10 cellular contexts compared by ENCODE assay signal in the genomic region with DNA sequence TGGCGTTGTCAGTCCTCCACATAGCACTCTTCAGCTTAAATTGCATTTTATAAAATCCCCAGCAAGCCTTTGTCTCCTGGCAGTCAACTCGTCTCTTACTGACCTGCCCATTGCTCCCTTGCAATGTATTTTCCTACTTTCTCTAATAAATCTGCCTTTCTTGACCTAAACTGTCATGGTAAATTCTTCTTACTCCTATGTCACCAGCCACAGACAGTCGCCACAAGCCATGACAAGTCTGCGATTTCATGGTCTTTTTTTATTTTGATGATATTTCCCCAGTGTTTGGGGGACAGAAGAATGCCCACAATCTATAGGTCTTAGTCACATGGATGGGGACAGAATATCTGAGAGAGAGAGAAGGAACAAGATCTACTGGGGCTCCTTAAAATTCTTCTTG. TPM values are rescaled to one million over a fixed set of nuclear protein-coding genes. Genes with fewer than 3 reads are reported as not detected.
A peak's percentile ranks its signal among the peaks of the same experiment; 100 is the strongest.
DNase-seq lines count a peak whose midpoint lies in the region; ATAC-seq, FAIRE-seq and TF ChIP-seq lines count a peak whose summit lies in the region.
"Had no signal": no experiment of that assay in that cellular context is flagged by ENCODE, and none has a peak within 500 bp of the region (broad histone marks: within the 10 kb centered on the region; RNA-seq: fewer than 3 reads in every experiment).

No MANE protein-coding gene starts in this region.

- FAIRE-seq in kidney (lab: Jason Lieb, UNC): no peak

- H3K9ac ChIP-seq in MM.1S (ENCODE audit: low read length): peak overlapping the region; percentile 66
- no peak overlapping the region for H3K9ac ChIP-seq in SK-N-SH
- no peak overlapping the region for H3K9ac ChIP-seq in kidney (ENCODE audit: low read length in 2 of 2)

- CTCF ChIA-PET in naive thymus-derived CD4-positive, alpha-beta T cell (lab: Charles Lee): interaction anchor here (0.6 to 1.1 kb wide), 3 partner anchors 27 to 102 kb away, joined by 3 read pairs; no protein-coding TSS in a partner anchor
- CTCF ChIA-PET in SK-N-SH (lab: Yijun Ruan, JAX): no interaction called here

- TF ChIP-seq EP300 in SK-N-SH (IDR thresholded peaks at IDR 0.05; ENCODE audit: borderline replicate concordance in 1 of 2, low read depth in 1 of 2, low read length in 1 of 2): no peak
- TF ChIP-seq EP300 in tibial nerve (IDR thresholded peaks at IDR 0.05): no peak

- peaks cover 4 to 44% (median 16%) of the 10 kb centered on the region in 5 donors for H3K36me3 Mint-ChIP-seq in naive thymus-derived CD4-positive, alpha-beta T cell

- H4K20me1 ChIP-seq in MM.1S (ENCODE audit: insufficient read depth, low read length): no peaks in the 10 kb centered on the region
- no peaks in the 10 kb centered on the region for H4K20me1 ChIP-seq in SK-N-SH (ENCODE audit: insufficient read depth)

- peak overlapping the region; percentile 43 to 96 (median 88) for H3K27ac Mint-ChIP-seq in naive thymus-derived CD4-positive, alpha-beta T cell

- H3K36me3 ChIP-seq in MM.1S (replicated peaks; ENCODE audit: insufficient read depth, low read length) (peaks cover 5% of the 10 kb centered on the region; the same call in 1 of the 2 replicates), SK-N-SH (replicated peaks in 1 of 2; ENCODE audit: control insufficient read depth in 1 of 2, insufficient read depth in 2 of 2, low read length in 1 of 2) (no peaks in the 10 kb centered on the region), tibial nerve (peaks cover 0 to 10% (median 0%) of the 10 kb centered on the region in 3 donors), kidney (ENCODE audit: control insufficient read depth in 1 of 2, insufficient read depth in 2 of 2, low read length in 2 of 2) (no peaks in the 10 kb centered on the region)
- H3K36me3 ChIP-seq in naive thymus-derived CD4-positive, alpha-beta T cell (ENCODE audit: control insufficient read depth in 2 of 3, insufficient read depth in 3 of 3, low read length in 3 of 3): peaks cover 0 to 4% (median 0%) of the 10 kb centered on the region in 3 experiments

- H3K4me3 Mint-ChIP-seq in naive thymus-derived CD4-positive, alpha-beta T cell: peak overlapping the region in 9 of 10 donors; percentile 26 to 84 (median 65)

- H3K4me3 ChIP-seq in MM.1S (ENCODE audit: low read length): peak overlapping the region; percentile 41
- peak overlapping the region; percentile 10 for H3K4me3 ChIP-seq in naive thymus-derived CD4-positive, alpha-beta T cell (ENCODE audit: low read length)
- no peak overlapping the region for H3K4me3 ChIP-seq in SK-N-SH (ENCODE audit: low read depth in 2 of 2, low read length in 1 of 2)
- H3K4me3 ChIP-seq in tibial nerve: no peak overlapping the region
- H3K4me3 ChIP-seq in kidney (ENCODE audit: low read length in 2 of 2): no peak overlapping the region

- peaks cover 65 to 92% (median 85%) of the 10 kb centered on the region in 7 donors for H3K4me1 Mint-ChIP-seq in naive thymus-derived CD4-positive, alpha-beta T cell

- H3K9me2 ChIP-seq in MM.1S (replicated peaks; ENCODE audit: insufficient read depth, low read length): no peaks in the 10 kb centered on the region
- no peaks in the 10 kb centered on the region for H3K9me2 ChIP-seq in SK-N-SH

- intact Hi-C loops in naive thymus-derived CD4-positive, alpha-beta T cell (cut with micrococcal nuclease): loop anchor here (1.0 to 10.0 kb wide), 4 partner anchors 8 to 237 kb away; partner anchors contain the start of gene TMEM50B (in 1 of the 2)
- intact Hi-C loops in kidney (cut with DNase I): no loop called here

- H3K27me3 Mint-ChIP-seq in naive thymus-derived CD4-positive, alpha-beta T cell: no peaks in the 10 kb centered on the region

- H3K79me2 ChIP-seq in MM.1S (ENCODE audit: low read length) (peaks cover 82% of the 10 kb centered on the region), SK-N-SH (ENCODE audit: insufficient read depth) (peaks cover 26% of the 10 kb centered on the region)

- ATAC-seq in GM18511 (IDR thresholded peaks at IDR 0.05; ENCODE audit: unreplicated experiment) (peak; percentile 15), GM21786 (IDR thresholded peaks at IDR 0.05; ENCODE audit: unreplicated experiment) (peak; percentile 19)
- ATAC-seq in naive thymus-derived CD4-positive, alpha-beta T cell: no peak

- no peaks in the 10 kb centered on the region for H3K9me3 Mint-ChIP-seq in naive thymus-derived CD4-positive, alpha-beta T cell

- H3K4me1 ChIP-seq in MM.1S (ENCODE audit: low read length) (peaks cover 73% of the 10 kb centered on the region), SK-N-SH (ENCODE audit: control insufficient read depth in 1 of 2, insufficient read depth in 2 of 2, low read depth in 1 of 2, low read length in 1 of 2) (peaks cover 4 to 5% of the 10 kb centered on the region in 2 experiments; a peak in 3 of 4 replicates), tibial nerve (peaks cover 0 to 69% (median 28%) of the 10 kb centered on the region in 4 donors), kidney (ENCODE audit: control insufficient read depth in 1 of 2, insufficient read depth in 1 of 2, low read depth in 1 of 2, low read length in 2 of 2) (no peaks in the 10 kb centered on the region)
- H3K4me1 ChIP-seq in naive thymus-derived CD4-positive, alpha-beta T cell (ENCODE audit: control insufficient read depth in 2 of 2, insufficient read depth in 2 of 2, low read length in 2 of 2): peaks cover 66 to 80% of the 10 kb centered on the region in 2 donors

- TF ChIP-seq RAD21 in SK-N-SH (IDR thresholded peaks at IDR 0.05; ENCODE audit: low read length): no peak

- H3K27me3 ChIP-seq in MM.1S (replicated peaks; ENCODE audit: insufficient read depth, low read length): no peaks in the 10 kb centered on the region
- no peaks in the 10 kb centered on the region for H3K27me3 ChIP-seq in naive thymus-derived CD4-positive, alpha-beta T cell (ENCODE audit: control insufficient read depth in 2 of 2, insufficient read depth in 2 of 2, low read length in 2 of 2)
- no peaks in the 10 kb centered on the region for H3K27me3 ChIP-seq in SK-N-SH (ENCODE audit: insufficient read depth)
- no peaks in the 10 kb centered on the region for H3K27me3 ChIP-seq in tibial nerve

- H3K27ac ChIP-seq in MM.1S (ENCODE audit: low read length) (peak overlapping the region; percentile 90), SK-N-SH (ENCODE audit: low read depth in 2 of 2, low read length in 1 of 2) (no peak overlapping the region), tibial nerve (no peak overlapping the region), kidney (ENCODE audit: low read depth in 2 of 2, low read length in 2 of 2) (no peak overlapping the region)
- peak overlapping the region; percentile 58 for H3K27ac ChIP-seq in naive thymus-derived CD4-positive, alpha-beta T cell (ENCODE audit: low read depth, low read length)

- peak; percentile 60 for DNase-seq in MM.1S
- DNase-seq in naive thymus-derived CD4-positive, alpha-beta T cell: no peak
- DNase-seq in SK-N-SH: no peak
- DNase-seq in tibial nerve (ENCODE audit: low spot score in 2 of 2): no peak
- DNase-seq in UCSD-AML1 (lab: John Stamatoyannopoulos, UW; ENCODE audit: unreplicated experiment): no peak
- no peak for DNase-seq in kidney
- DNase-seq: foreskin fibroblast, Right ventricle myocardium superior had no signal

- H2AFZ ChIP-seq in MM.1S (ENCODE audit: low read length) (peak overlapping the region; percentile 9), SK-N-SH (ENCODE audit: low read depth) (no peak overlapping the region)

- no peak for TF ChIP-seq CTCF in MM.1S (IDR thresholded peaks at IDR 0.05; ENCODE audit: low read length)
- TF ChIP-seq CTCF in SK-N-SH (IDR thresholded peaks at IDR 0.05): no peak
- TF ChIP-seq CTCF in tibial nerve (IDR thresholded peaks at IDR 0.05): no peak
- no peak for TF ChIP-seq CTCF in kidney (IDR thresholded peaks at IDR 0.05; ENCODE audit: borderline replicate concordance, extremely low read depth, insufficient read depth)

- H3F3A ChIP-seq in MM.1S (ENCODE audit: insufficient read depth, low read length) (peaks cover 40% of the 10 kb centered on the region), SK-N-SH (replicated peaks; ENCODE audit: insufficient read depth) (no peaks in the 10 kb centered on the region)

- H3K4me2 ChIP-seq in MM.1S (ENCODE audit: low read depth, low read length) (peak overlapping the region; percentile 87), SK-N-SH (no peak overlapping the region)

- POLR2A ChIA-PET in naive thymus-derived CD4-positive, alpha-beta T cell (lab: Charles Lee): interaction anchor here (0.6 to 4.8 kb wide), 6 partner anchors 9 to 124 kb away, joined by 3 to 39 read pairs (median 6); partner anchors contain the start of genes IFNAR1 and IFNAR2
- POLR2A ChIA-PET in SK-N-SH (lab: Yijun Ruan, JAX): no interaction called here

- no peak for TF ChIP-seq POLR2A in tibial nerve (IDR thresholded peaks at IDR 0.05)

- 97% methylated on average over 4 of the region's 4 CpGs for WGBS in SK-N-SH (ENCODE audit: low lambda C conversion rate)
- WGBS in tibial nerve, 2 donors: 84 to 85% methylated on average over 4 of the region's 4 CpGs

- H3K9me3 ChIP-seq in MM.1S (replicated peaks; ENCODE audit: insufficient read depth, low read length): no peaks in the 10 kb centered on the region
- H3K9me3 ChIP-seq in naive thymus-derived CD4-positive, alpha-beta T cell (ENCODE audit: control insufficient read depth in 2 of 3, low read length in 3 of 3): no peaks in the 10 kb centered on the region
- no peaks in the 10 kb centered on the region for H3K9me3 ChIP-seq in SK-N-SH
- H3K9me3 ChIP-seq in tibial nerve: no peaks in the 10 kb centered on the region
- no peaks in the 10 kb centered on the region for H3K9me3 ChIP-seq in kidney (ENCODE audit: control insufficient read depth in 1 of 2, low read length in 2 of 2)

TF ChIP-seq in SK-N-SH, 30 proteins besides CTCF, POLR2A, EP300 and RAD21 (continues in another document):
- TF ChIP-seq SIN3A (IDR thresholded peaks at IDR 0.05; ENCODE audit: borderline replicate concordance, low read depth, low read length) (no peak), FOXM1 (IDR thresholded peaks at IDR 0.05; ENCODE audit: low read depth) (no peak), TEAD4 (IDR thresholded peaks at IDR 0.05; ENCODE audit: borderline replicate concordance, insufficient read depth) (no peak), FOSL2 (IDR thresholded peaks at IDR 0.05; ENCODE audit: borderline replicate concordance, low read depth) (no peak)

RNA-seq across cellular contexts. Expression of gene IFNAR2, which starts 8.4 kb away (rescaled TPM):
- 10 to 100 TPM; 44.9 to 85.8 (median 60.8) TPM for total RNA-seq in naive thymus-derived CD4-positive, alpha-beta T cell
- 10 to 100 TPM; 77.3 to 90.2 TPM for polyA plus RNA-seq in naive thymus-derived CD4-positive, alpha-beta T cell
- polyA plus RNA-seq in SK-N-SH (2012; rRNA removed): 10.4 and 16.8 TPM in 2 replicates
- polyA plus RNA-seq in SK-N-SH (2012; cell fraction: cytosol; rRNA removed): 18.2 and 19.3 TPM in 2 replicates
- polyA plus RNA-seq in SK-N-SH (2012; cell fraction: nucleus; rRNA removed): 5.3 and 9.4 TPM in 2 replicates
- total RNA-seq in tibial nerve: 10 to 100 TPM; 12.3 to 47.4 (median 29.4) TPM
- total RNA-seq in kidney: 56.5 TPM
- polyA plus RNA-seq in kidney (ENCODE audit: insufficient read depth, low read depth, low replicate concordance): 14.8 TPM

RNA-seq across cellular contexts. Expression of gene IL10RB, which starts 28.0 kb away (rescaled TPM):
- 10 to 100 TPM; 17.6 to 35.0 (median 27.2) TPM for total RNA-seq in naive thymus-derived CD4-positive, alpha-beta T cell
- 10 to 100 TPM; 47.2 to 51.4 TPM for polyA plus RNA-seq in naive thymus-derived CD4-positive, alpha-beta T cell
- 19.8 and 20.1 TPM in 2 replicates for polyA plus RNA-seq in SK-N-SH (2012; rRNA removed)
- 21.6 and 22.8 TPM in 2 replicates for polyA plus RNA-seq in SK-N-SH (2012; cell fraction: cytosol; rRNA removed)
- 7.4 and 11.5 TPM in 2 replicates for polyA plus RNA-seq in SK-N-SH (2012; cell fraction: nucleus; rRNA removed)
- total RNA-seq in tibial nerve: 10 to 100 TPM; 17.5 to 27.3 (median 21.3) TPM
- 27.3 TPM for total RNA-seq in kidney
- polyA plus RNA-seq in kidney (ENCODE audit: insufficient read depth, low read depth, low replicate concordance): 21.5 TPM

Comparison
In these comparisons a context has a peak if more than half of its experiments do, and no peak if none do; other contexts are left out.
1. H3K27ac ChIP-seq: peak in MM.1S (single experiment) and naive thymus-derived CD4-positive, alpha-beta T cell (single experiment); none in SK-N-SH (0 of 2), tibial nerve (0 of 4) and kidney (0 of 2).
2. H3K4me3 ChIP-seq: peak in MM.1S (single experiment) and naive thymus-derived CD4-positive, alpha-beta T cell (single experiment); none in SK-N-SH (0 of 2), tibial nerve (0 of 4) and kidney (0 of 2).